ENCODE assay signal across 18 cellular contexts in the genomic region with DNA sequence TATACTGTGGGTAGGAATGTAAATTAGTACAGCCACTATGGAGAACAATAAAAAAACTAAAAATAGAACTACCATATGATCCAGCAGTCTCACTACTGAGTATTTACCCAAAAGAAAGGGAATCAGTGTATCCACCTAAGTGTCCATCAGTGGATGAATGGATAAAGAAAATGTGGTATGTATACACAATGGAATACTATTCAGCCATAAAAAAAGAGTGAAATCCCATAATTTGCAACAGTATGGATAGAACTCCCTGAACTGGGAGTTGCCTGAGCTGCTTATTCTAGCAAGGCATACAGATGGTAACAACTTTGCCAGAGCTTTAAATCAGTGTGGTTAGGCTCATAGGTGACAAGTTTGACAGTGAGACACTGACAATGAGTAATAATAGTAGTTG.
"Had no signal": no experiment of that assay in that cellular context is flagged by ENCODE, and none has a peak within 500 bp of the region (broad histone marks: within the 10 kb centered on the region; RNA-seq: fewer than 3 reads in every experiment).

No MANE protein-coding gene starts in this region.

- H3K27me3 ChIP-seq: dorsolateral prefrontal cortex, esophagus muscularis mucosa, gastrocnemius medialis, heart right ventricle, neutrophil, right atrium auricular region, sigmoid colon had no signal

- H3K27me3 Mint-ChIP-seq: naive B cell had no signal

- ATAC-seq: gastrocnemius medialis, heart right ventricle had no signal

- H3K9me3 ChIP-seq: esophagus muscularis mucosa, gastrocnemius medialis, heart right ventricle, neutrophil, right atrium auricular region, sigmoid colon had no signal

- H3K4me3 ChIP-seq: dorsolateral prefrontal cortex, esophagus muscularis mucosa, gastrocnemius medialis, heart right ventricle, right atrium auricular region, sigmoid colon, skin epidermis had no signal

- DNase-seq: cortex of kidney; dorsolateral prefrontal cortex; effector CD8-positive, alpha-beta T cell; gastrocnemius medialis; heart right ventricle; hypothalamus; kidney glomerular epithelial cell; mesendoderm; naive B cell; sigmoid colon; stimulated activated CD4-positive, alpha-beta T cell treated with anti-CD3 and anti-CD28 coated beads, Interleukin-12 subunit alpha, Interleukin-12 subunit beta, amount 100 ng/mL, for 4 hours; stimulated activated naive CD4-positive, alpha-beta T cell treated with Interleukin-2 at 50 U/mL for 16 hours; trophoblast cell had no signal

- H3K27ac ChIP-seq: dorsolateral prefrontal cortex, epithelial cell of prostate, esophagus muscularis mucosa, gastrocnemius medialis, heart right ventricle, right atrium auricular region, sigmoid colon, skin epidermis had no signal

- H3K4me1 Mint-ChIP-seq: naive B cell had no signal

- H3K9me3 Mint-ChIP-seq: naive B cell had no signal

- H3K4me3 Mint-ChIP-seq: naive B cell had no signal

- H3K4me1 ChIP-seq: gastrocnemius medialis, right atrium auricular region, sigmoid colon had no signal
